Comparison of ENCODE assay signal across 1 cellular context in genomic region chr7:1423266-1423811, GRCh38.
TF ChIP-seq lines count a peak whose summit lies in the region.

No MANE protein-coding gene starts in this region.

TF ChIP-seq in IMR-90, 13 proteins besides CTCF, POLR2A, EP300 and RAD21:
- no peak for TF ChIP-seq BHLHE40 (IDR thresholded peaks at IDR 0.05; ENCODE audit: low read depth, low read length)
- TF ChIP-seq CEBPB (IDR thresholded peaks at IDR 0.05; ENCODE audit: low read depth, low read length): no peak
- no peak for TF ChIP-seq ELK1 (IDR thresholded peaks at IDR 0.05; ENCODE audit: borderline replicate concordance, low read depth, low read length)
- no peak for TF ChIP-seq USF2 (IDR thresholded peaks at IDR 0.05; ENCODE audit: low read depth, low read length)
- TF ChIP-seq RCOR1 (IDR thresholded peaks at IDR 0.05; ENCODE audit: insufficient replicate concordance, low read length): no peak
- no peak for TF ChIP-seq SMC3 (IDR thresholded peaks at IDR 0.05; ENCODE audit: low read depth, low read length)
- TF ChIP-seq RFX5 (IDR thresholded peaks at IDR 0.05; ENCODE audit: low read depth, low read length): no peak
- no peak for TF ChIP-seq MAZ (IDR thresholded peaks at IDR 0.05; ENCODE audit: borderline replicate concordance, low read depth, low read length)
- TF ChIP-seq CHD1 (IDR thresholded peaks at IDR 0.05; ENCODE audit: low read depth, low read length): no peak
- TF ChIP-seq MAFK (IDR thresholded peaks at IDR 0.05; ENCODE audit: low read depth, low read length): no peak
- TF ChIP-seq MXI1 (IDR thresholded peaks at IDR 0.05; ENCODE audit: borderline replicate concordance, low read depth, low read length): no peak
- TF ChIP-seq NFE2L2 (IDR thresholded peaks at IDR 0.05; ENCODE audit: low read depth, low read length): no peak
- no peak for TF ChIP-seq FOS (IDR thresholded peaks at IDR 0.05; ENCODE audit: low read depth, low read length)
